ENCODE assay signal across 1 cellular context in the genomic region with DNA sequence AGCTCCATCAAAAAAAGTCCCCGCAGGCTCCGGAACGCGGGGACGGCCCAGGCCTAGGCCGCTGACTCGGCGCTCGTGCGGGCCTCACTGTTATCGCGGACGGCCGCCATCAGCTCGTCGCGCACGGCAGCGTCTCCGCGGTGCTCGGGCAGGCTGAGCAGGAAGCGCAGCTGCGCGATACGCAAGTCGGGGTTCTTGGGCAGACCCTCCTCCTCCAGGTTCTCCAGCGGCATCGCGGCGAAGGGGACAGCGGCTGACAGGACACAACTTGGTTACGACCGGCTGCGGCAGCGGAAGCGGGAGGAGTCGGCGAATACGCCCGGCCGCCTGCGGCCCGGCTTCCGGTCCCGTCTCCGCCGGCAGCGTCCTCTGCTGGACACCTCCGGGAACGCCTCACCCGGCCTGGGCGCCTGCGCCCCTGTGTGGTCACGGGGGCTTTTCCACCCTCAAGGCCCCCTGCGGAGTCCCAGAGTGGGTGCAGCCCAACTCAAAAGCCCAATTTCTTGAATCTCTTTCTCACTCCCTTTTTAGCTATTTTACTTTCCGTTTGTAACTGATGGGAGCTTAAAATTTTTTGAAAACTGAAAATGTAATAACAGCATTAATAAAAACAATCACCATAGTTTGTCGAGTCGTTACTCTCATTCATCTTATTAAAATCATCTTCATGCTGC.
TF ChIP-seq lines count a peak whose summit lies in the region.

A gene (minus strand): TSS at position 308 of the 674 bp plus-strand sequence. CDS start 75 bp downstream, at position 233.

TF ChIP-seq in HEK293, 187 proteins besides CTCF, POLR2A, EP300 and RAD21 (continued from another document and continues in another):
- TF ChIP-seq, protein P1, sequence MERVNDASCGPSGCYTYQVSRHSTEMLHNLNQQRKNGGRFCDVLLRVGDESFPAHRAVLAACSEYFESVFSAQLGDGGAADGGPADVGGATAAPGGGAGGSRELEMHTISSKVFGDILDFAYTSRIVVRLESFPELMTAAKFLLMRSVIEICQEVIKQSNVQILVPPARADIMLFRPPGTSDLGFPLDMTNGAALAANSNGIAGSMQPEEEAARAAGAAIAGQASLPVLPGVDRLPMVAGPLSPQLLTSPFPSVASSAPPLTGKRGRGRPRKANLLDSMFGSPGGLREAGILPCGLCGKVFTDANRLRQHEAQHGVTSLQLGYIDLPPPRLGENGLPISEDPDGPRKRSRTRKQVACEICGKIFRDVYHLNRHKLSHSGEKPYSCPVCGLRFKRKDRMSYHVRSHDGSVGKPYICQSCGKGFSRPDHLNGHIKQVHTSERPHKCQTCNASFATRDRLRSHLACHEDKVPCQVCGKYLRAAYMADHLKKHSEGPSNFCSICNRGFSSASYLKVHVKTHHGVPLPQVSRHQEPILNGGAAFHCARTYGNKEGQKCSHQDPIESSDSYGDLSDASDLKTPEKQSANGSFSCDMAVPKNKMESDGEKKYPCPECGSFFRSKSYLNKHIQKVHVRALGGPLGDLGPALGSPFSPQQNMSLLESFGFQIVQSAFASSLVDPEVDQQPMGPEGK (tag by site-specific recombination; IDR thresholded peaks at IDR 0.05): peak; percentile 77
- no peak for TF ChIP-seq ZNF350 (tag by site-specific recombination; IDR thresholded peaks at IDR 0.05)
- peak; percentile 66 for TF ChIP-seq SP7 (tag by site-specific recombination; IDR thresholded peaks at IDR 0.05)
- TF ChIP-seq, protein P2, sequence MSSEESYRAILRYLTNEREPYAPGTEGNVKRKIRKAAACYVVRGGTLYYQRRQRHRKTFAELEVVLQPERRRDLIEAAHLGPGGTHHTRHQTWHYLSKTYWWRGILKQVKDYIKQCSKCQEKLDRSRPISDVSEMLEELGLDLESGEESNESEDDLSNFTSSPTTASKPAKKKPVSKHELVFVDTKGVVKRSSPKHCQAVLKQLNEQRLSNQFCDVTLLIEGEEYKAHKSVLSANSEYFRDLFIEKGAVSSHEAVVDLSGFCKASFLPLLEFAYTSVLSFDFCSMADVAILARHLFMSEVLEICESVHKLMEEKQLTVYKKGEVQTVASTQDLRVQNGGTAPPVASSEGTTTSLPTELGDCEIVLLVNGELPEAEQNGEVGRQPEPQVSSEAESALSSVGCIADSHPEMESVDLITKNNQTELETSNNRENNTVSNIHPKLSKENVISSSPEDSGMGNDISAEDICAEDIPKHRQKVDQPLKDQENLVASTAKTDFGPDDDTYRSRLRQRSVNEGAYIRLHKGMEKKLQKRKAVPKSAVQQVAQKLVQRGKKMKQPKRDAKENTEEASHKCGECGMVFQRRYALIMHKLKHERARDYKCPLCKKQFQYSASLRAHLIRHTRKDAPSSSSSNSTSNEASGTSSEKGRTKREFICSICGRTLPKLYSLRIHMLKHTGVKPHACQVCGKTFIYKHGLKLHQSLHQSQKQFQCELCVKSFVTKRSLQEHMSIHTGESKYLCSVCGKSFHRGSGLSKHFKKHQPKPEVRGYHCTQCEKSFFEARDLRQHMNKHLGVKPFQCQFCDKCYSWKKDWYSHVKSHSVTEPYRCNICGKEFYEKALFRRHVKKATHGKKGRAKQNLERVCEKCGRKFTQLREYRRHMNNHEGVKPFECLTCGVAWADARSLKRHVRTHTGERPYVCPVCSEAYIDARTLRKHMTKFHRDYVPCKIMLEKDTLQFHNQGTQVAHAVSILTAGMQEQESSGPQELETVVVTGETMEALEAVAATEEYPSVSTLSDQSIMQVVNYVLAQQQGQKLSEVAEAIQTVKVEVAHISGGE (tag by site-specific recombination; conservative IDR thresholded peaks at IDR 0.05; ENCODE audit: low read depth): peak; percentile 98
- no peak for TF ChIP-seq ZNF830 (tag by site-specific recombination; IDR thresholded peaks at IDR 0.05; ENCODE audit: low read depth)
- TF ChIP-seq ZNF391 (tag by site-specific recombination; IDR thresholded peaks at IDR 0.05; ENCODE audit: borderline replicate concordance, low read depth): no peak
- TF ChIP-seq GLIS1 (tag by site-specific recombination; IDR thresholded peaks at IDR 0.05): peak; percentile 87
- no peak for TF ChIP-seq ZNF677 (tag by site-specific recombination; IDR thresholded peaks at IDR 0.05)
- no peak for TF ChIP-seq ZNF221 (tag by site-specific recombination; IDR thresholded peaks at IDR 0.05; ENCODE audit: borderline replicate concordance)
- TF ChIP-seq ZNF404 (tag by site-specific recombination; IDR thresholded peaks at IDR 0.05): no peak
- TF ChIP-seq ZNF530 (tag by site-specific recombination; IDR thresholded peaks at IDR 0.05; ENCODE audit: low read depth): no peak
- peak; percentile 73 for TF ChIP-seq ZNF629 (tag by site-specific recombination; IDR thresholded peaks at IDR 0.05)
- TF ChIP-seq, protein P3, sequence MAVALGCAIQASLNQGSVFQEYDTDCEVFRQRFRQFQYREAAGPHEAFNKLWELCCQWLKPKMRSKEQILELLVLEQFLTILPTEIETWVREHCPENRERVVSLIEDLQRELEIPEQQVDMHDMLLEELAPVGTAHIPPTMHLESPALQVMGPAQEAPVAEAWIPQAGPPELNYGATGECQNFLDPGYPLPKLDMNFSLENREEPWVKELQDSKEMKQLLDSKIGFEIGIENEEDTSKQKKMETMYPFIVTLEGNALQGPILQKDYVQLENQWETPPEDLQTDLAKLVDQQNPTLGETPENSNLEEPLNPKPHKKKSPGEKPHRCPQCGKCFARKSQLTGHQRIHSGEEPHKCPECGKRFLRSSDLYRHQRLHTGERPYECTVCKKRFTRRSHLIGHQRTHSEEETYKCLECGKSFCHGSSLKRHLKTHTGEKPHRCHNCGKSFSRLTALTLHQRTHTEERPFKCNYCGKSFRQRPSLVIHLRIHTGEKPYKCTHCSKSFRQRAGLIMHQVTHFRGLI (tag by site-specific recombination; IDR thresholded peaks at IDR 0.05): peak; percentile 88
- peak; percentile 75; the same call in 1 of the 2 replicates for TF ChIP-seq HOXD13 (CRISPR knock-in tag; IDR thresholded peaks at IDR 0.05; ENCODE audit: borderline replicate concordance)
- TF ChIP-seq, protein P4, sequence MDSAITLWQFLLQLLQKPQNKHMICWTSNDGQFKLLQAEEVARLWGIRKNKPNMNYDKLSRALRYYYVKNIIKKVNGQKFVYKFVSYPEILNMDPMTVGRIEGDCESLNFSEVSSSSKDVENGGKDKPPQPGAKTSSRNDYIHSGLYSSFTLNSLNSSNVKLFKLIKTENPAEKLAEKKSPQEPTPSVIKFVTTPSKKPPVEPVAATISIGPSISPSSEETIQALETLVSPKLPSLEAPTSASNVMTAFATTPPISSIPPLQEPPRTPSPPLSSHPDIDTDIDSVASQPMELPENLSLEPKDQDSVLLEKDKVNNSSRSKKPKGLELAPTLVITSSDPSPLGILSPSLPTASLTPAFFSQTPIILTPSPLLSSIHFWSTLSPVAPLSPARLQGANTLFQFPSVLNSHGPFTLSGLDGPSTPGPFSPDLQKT (IDR thresholded peaks at IDR 0.05; ENCODE audit: borderline replicate concordance, low read depth, low read length): no peak; the same call in 1 of the 2 replicates
- TF ChIP-seq ZXDB (tag by site-specific recombination; IDR thresholded peaks at IDR 0.05): peak; percentile 80
- 0 out of 2 replicates have a peak, but pooled peaks have one; percentile 36 for TF ChIP-seq ZNF121 (tag by site-specific recombination; IDR thresholded peaks at IDR 0.05)
- no peak for TF ChIP-seq BCL11B (tag by site-specific recombination; IDR thresholded peaks at IDR 0.05; ENCODE audit: low read depth)
- no peak for TF ChIP-seq MZF1 (tag by site-specific recombination; IDR thresholded peaks at IDR 0.05; ENCODE audit: borderline replicate concordance)
- TF ChIP-seq ZFP41 (tag by site-specific recombination; IDR thresholded peaks at IDR 0.05; ENCODE audit: borderline replicate concordance): no peak
- TF ChIP-seq ZNF670 (tag by site-specific recombination; IDR thresholded peaks at IDR 0.05; ENCODE audit: low read depth): no peak
- TF ChIP-seq ZNF354C (tag by site-specific recombination; IDR thresholded peaks at IDR 0.05; ENCODE audit: borderline replicate concordance, low read depth): no peak
- no peak for TF ChIP-seq SCRT2 (tag by site-specific recombination; IDR thresholded peaks at IDR 0.05)
- TF ChIP-seq, protein P5, sequence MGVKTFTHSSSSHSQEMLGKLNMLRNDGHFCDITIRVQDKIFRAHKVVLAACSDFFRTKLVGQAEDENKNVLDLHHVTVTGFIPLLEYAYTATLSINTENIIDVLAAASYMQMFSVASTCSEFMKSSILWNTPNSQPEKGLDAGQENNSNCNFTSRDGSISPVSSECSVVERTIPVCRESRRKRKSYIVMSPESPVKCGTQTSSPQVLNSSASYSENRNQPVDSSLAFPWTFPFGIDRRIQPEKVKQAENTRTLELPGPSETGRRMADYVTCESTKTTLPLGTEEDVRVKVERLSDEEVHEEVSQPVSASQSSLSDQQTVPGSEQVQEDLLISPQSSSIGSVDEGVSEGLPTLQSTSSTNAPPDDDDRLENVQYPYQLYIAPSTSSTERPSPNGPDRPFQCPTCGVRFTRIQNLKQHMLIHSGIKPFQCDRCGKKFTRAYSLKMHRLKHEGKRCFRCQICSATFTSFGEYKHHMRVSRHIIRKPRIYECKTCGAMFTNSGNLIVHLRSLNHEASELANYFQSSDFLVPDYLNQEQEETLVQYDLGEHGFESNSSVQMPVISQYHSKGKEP (tag by site-specific recombination; IDR thresholded peaks at IDR 0.05): peak; percentile 12; the same call in 1 of the 2 replicates
- TF ChIP-seq IKZF3 (tag by site-specific recombination; IDR thresholded peaks at IDR 0.05): no peak
- peak; percentile 82 for TF ChIP-seq GLIS2 (tag by site-specific recombination; IDR thresholded peaks at IDR 0.05)
- TF ChIP-seq, protein P6, sequence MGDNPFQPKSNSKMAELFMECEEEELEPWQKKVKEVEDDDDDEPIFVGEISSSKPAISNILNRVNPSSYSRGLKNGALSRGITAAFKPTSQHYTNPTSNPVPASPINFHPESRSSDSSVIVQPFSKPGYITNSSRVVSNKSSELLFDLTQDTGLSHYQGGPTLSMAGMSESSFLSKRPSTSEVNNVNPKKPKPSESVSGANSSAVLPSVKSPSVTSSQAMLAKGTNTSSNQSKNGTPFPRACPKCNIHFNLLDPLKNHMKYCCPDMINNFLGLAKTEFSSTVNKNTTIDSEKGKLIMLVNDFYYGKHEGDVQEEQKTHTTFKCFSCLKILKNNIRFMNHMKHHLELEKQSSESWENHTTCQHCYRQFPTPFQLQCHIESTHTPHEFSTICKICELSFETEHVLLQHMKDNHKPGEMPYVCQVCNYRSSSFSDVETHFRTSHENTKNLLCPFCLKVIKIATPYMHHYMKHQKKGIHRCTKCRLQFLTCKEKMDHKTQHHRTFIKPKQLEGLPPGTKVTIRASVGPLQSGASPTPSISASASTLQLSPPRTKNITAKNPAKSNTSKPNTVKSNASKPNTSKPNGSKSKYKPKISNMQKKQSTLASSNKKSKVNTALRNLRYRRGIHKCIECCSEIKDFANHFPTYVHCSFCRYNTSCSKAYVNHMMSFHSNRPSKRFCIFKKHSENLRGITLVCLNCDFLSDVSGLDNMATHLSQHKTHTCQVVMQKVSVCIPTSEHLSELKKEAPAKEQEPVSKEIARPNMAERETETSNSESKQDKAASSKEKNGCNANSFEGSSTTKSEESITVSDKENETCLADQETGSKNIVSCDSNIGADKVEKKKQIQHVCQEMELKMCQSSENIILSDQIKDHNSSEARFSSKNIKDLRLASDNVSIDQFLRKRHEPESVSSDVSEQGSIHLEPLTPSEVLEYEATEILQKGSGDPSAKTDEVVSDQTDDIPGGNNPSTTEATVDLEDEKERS (tag by site-specific recombination; IDR thresholded peaks at IDR 0.05): no peak
- TF ChIP-seq ZNF792 (tag by site-specific recombination; IDR thresholded peaks at IDR 0.05): no peak
- TF ChIP-seq BCL11A (tag by site-specific recombination; IDR thresholded peaks at IDR 0.05; ENCODE audit: low read depth): no peak
- peak; percentile 95 for TF ChIP-seq ZNF335 (tag by site-specific recombination; conservative IDR thresholded peaks at IDR 0.05)
- TF ChIP-seq, protein P7, sequence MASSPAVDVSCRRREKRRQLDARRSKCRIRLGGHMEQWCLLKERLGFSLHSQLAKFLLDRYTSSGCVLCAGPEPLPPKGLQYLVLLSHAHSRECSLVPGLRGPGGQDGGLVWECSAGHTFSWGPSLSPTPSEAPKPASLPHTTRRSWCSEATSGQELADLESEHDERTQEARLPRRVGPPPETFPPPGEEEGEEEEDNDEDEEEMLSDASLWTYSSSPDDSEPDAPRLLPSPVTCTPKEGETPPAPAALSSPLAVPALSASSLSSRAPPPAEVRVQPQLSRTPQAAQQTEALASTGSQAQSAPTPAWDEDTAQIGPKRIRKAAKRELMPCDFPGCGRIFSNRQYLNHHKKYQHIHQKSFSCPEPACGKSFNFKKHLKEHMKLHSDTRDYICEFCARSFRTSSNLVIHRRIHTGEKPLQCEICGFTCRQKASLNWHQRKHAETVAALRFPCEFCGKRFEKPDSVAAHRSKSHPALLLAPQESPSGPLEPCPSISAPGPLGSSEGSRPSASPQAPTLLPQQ (tag by site-specific recombination; IDR thresholded peaks at IDR 0.05): peak; percentile 74; the same call in 1 of the 2 replicates
- peak; percentile 42; the same call in 1 of the 2 replicates for TF ChIP-seq ZBTB20 (tag by site-specific recombination; IDR thresholded peaks at IDR 0.05)
- TF ChIP-seq ZNF16 (tag by site-specific recombination; IDR thresholded peaks at IDR 0.05; ENCODE audit: low read depth): no peak
- no peak for TF ChIP-seq ZNF248 (tag by site-specific recombination; IDR thresholded peaks at IDR 0.05)
- TF ChIP-seq, protein P8, sequence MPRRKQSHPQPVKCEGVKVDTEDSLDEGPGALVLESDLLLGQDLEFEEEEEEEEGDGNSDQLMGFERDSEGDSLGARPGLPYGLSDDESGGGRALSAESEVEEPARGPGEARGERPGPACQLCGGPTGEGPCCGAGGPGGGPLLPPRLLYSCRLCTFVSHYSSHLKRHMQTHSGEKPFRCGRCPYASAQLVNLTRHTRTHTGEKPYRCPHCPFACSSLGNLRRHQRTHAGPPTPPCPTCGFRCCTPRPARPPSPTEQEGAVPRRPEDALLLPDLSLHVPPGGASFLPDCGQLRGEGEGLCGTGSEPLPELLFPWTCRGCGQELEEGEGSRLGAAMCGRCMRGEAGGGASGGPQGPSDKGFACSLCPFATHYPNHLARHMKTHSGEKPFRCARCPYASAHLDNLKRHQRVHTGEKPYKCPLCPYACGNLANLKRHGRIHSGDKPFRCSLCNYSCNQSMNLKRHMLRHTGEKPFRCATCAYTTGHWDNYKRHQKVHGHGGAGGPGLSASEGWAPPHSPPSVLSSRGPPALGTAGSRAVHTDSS (tag by site-specific recombination; IDR thresholded peaks at IDR 0.05): no peak
- TF ChIP-seq ZNF214 (tag by site-specific recombination; IDR thresholded peaks at IDR 0.05; ENCODE audit: borderline replicate concordance): no peak
- TF ChIP-seq, protein P9, sequence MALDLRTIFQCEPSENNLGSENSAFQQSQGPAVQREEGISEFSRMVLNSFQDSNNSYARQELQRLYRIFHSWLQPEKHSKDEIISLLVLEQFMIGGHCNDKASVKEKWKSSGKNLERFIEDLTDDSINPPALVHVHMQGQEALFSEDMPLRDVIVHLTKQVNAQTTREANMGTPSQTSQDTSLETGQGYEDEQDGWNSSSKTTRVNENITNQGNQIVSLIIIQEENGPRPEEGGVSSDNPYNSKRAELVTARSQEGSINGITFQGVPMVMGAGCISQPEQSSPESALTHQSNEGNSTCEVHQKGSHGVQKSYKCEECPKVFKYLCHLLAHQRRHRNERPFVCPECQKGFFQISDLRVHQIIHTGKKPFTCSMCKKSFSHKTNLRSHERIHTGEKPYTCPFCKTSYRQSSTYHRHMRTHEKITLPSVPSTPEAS (tag by site-specific recombination; IDR thresholded peaks at IDR 0.05): no peak
- peak; percentile 31; the same call in 1 of the 2 replicates for TF ChIP-seq ZNF10 (tag by site-specific recombination; IDR thresholded peaks at IDR 0.05)
